ENCODE assay signal across 25 cellular contexts in genomic region chr4:134708616-134709015, GRCh38.
"Had no signal": no experiment of that assay in that cellular context is flagged by ENCODE, and none has a peak within 500 bp of the region (broad histone marks: within the 10 kb centered on the region; RNA-seq: fewer than 3 reads in every experiment).

No MANE protein-coding gene starts in this region.

- H3K4me1 Mint-ChIP-seq: activated CD4-positive, alpha-beta T cell treated with anti-CD3 and anti-CD28 coated beads for 36 hours; activated CD8-positive, alpha-beta memory T cell treated with anti-CD3 and anti-CD28 coated beads, Interleukin-2, amount 10 ng/mL, durations not matched to agents 7 days and 5 days; activated naive CD4-positive, alpha-beta T cell treated with anti-CD3 and anti-CD28 coated beads, Interleukin-2, amount 50 U/mL, for 24 hours; naive B cell; nephron progenitor cell; stimulated activated effector memory CD8-positive, alpha-beta T cell treated with anti-CD3 and anti-CD28 coated beads, Interleukin-12 subunit alpha, Interleukin-12 subunit beta, amount 100 ng/mL, for 72 hours had no signal

- H3K4me3 Mint-ChIP-seq: activated CD4-positive, alpha-beta T cell treated with anti-CD3 and anti-CD28 coated beads for 36 hours; activated CD8-positive, alpha-beta memory T cell treated with anti-CD3 and anti-CD28 coated beads, Interleukin-2, amount 10 ng/mL, durations not matched to agents 7 days and 5 days; activated CD8-positive, alpha-beta T cell treated with anti-CD3 and anti-CD28 coated beads, Interleukin-2, amount 10 ng/mL, durations not matched to agents 7 days and 5 days; activated naive CD4-positive, alpha-beta T cell treated with anti-CD3 and anti-CD28 coated beads, Interleukin-2, amount 50 U/mL, for 24 hours; mesothelial cell of epicardium; nephron progenitor cell; stimulated activated effector memory CD8-positive, alpha-beta T cell treated with anti-CD3 and anti-CD28 coated beads, Interleukin-12 subunit alpha, Interleukin-12 subunit beta, amount 100 ng/mL, for 72 hours; stimulated activated naive CD8-positive, alpha-beta T cell treated with anti-CD3 and anti-CD28 coated beads, Interleukin-15, Interleukin-2, amounts not matched to agents 100 ng/mL and 50 ng/mL, for 24 hours had no signal

- H3K27me3 Mint-ChIP-seq: activated CD4-positive, alpha-beta T cell treated with anti-CD3 and anti-CD28 coated beads for 36 hours; activated CD8-positive, alpha-beta memory T cell treated with anti-CD3 and anti-CD28 coated beads, Interleukin-2, amount 10 ng/mL, durations not matched to agents 7 days and 5 days; activated naive CD4-positive, alpha-beta T cell treated with anti-CD3 and anti-CD28 coated beads, Interleukin-2, amount 50 U/mL, for 24 hours; naive B cell; progenitor cell of endocrine pancreas; stimulated activated naive CD8-positive, alpha-beta T cell treated with anti-CD3 and anti-CD28 coated beads, Interleukin-15, Interleukin-2, amounts not matched to agents 100 ng/mL and 50 ng/mL, for 24 hours had no signal

- DNase-seq: activated CD4-positive, alpha-beta T cell treated with anti-CD3 and anti-CD28 coated beads for 36 hours; activated CD4-positive, CD25-positive, alpha-beta regulatory T cell; activated CD8-positive, alpha-beta memory T cell treated with anti-CD3 and anti-CD28 coated beads, Interleukin-2, amount 10 ng/mL, durations not matched to agents 7 days and 5 days; activated CD8-positive, alpha-beta T cell treated with anti-CD3 and anti-CD28 coated beads, Interleukin-2, amount 10 ng/mL, durations not matched to agents 7 days and 5 days; activated T-cell treated with anti-CD3 and anti-CD28 coated beads, Interleukin-2, amount 50 U/mL, for 48 hours; aorta; body of pancreas; dorsolateral prefrontal cortex; effector memory CD4-positive, alpha-beta T cell; erythroblast; hippocampal formation; left cardiac atrium; naive B cell; nephron progenitor cell; ovary; right lobe of liver; stimulated activated CD4-positive, alpha-beta T cell treated with anti-CD3 and anti-CD28 coated beads, Interleukin-4, amount 100 ng/mL, for 24 hours; upper lobe of left lung had no signal

- H3K27ac Mint-ChIP-seq: activated CD4-positive, alpha-beta T cell treated with anti-CD3 and anti-CD28 coated beads for 36 hours; activated CD8-positive, alpha-beta memory T cell treated with anti-CD3 and anti-CD28 coated beads, Interleukin-2, amount 10 ng/mL, durations not matched to agents 7 days and 5 days; activated CD8-positive, alpha-beta T cell treated with anti-CD3 and anti-CD28 coated beads, Interleukin-2, amount 10 ng/mL, durations not matched to agents 7 days and 5 days; activated naive CD4-positive, alpha-beta T cell treated with anti-CD3 and anti-CD28 coated beads, Interleukin-2, amount 50 U/mL, for 24 hours; activated T-helper 2 cell treated with anti-CD3 and anti-CD28 coated beads, Interferon-gamma antibody, Interleukin-2, Interleukin-4, amounts not matched to agents 10 μg/mL and 5 μg/mL and 100 μg/mL, durations not matched to agents 14 hours and 24 hours and 36 hours; mesothelial cell of epicardium; naive B cell; nephron progenitor cell; progenitor cell of endocrine pancreas; stimulated activated effector memory CD8-positive, alpha-beta T cell treated with anti-CD3 and anti-CD28 coated beads, Interleukin-12 subunit alpha, Interleukin-12 subunit beta, amount 100 ng/mL, for 72 hours; stimulated activated naive CD8-positive, alpha-beta T cell treated with anti-CD3 and anti-CD28 coated beads, Interleukin-15, Interleukin-2, amounts not matched to agents 100 ng/mL and 50 ng/mL, for 24 hours had no signal

- H3K36me3 Mint-ChIP-seq: activated CD8-positive, alpha-beta memory T cell treated with anti-CD3 and anti-CD28 coated beads, Interleukin-2, amount 10 ng/mL, durations not matched to agents 7 days and 5 days; activated naive CD4-positive, alpha-beta T cell treated with anti-CD3 and anti-CD28 coated beads, Interleukin-2, amount 50 U/mL, for 24 hours; naive B cell; stimulated activated effector memory CD8-positive, alpha-beta T cell treated with anti-CD3 and anti-CD28 coated beads, Interleukin-12 subunit alpha, Interleukin-12 subunit beta, amount 100 ng/mL, for 72 hours had no signal

- H3K9me3 Mint-ChIP-seq: activated naive CD4-positive, alpha-beta T cell treated with anti-CD3 and anti-CD28 coated beads, Interleukin-2, amount 50 U/mL, for 24 hours; nephron progenitor cell had no signal

- ATAC-seq: activated CD4-positive, alpha-beta T cell treated with anti-CD3 and anti-CD28 coated beads for 36 hours; activated CD8-positive, alpha-beta memory T cell treated with anti-CD3 and anti-CD28 coated beads, Interleukin-2, amount 10 ng/mL, durations not matched to agents 7 days and 5 days; activated CD8-positive, alpha-beta T cell treated with anti-CD3 and anti-CD28 coated beads, Interleukin-2, amount 10 ng/mL, durations not matched to agents 7 days and 5 days; body of pancreas; gastroesophageal sphincter; left cardiac atrium; right lobe of liver; stimulated activated effector memory CD8-positive, alpha-beta T cell treated with anti-CD3 and anti-CD28 coated beads, Interleukin-12 subunit alpha, Interleukin-12 subunit beta, amount 100 ng/mL, for 72 hours had no signal
